Comparison of ENCODE assay signal across 9 cellular contexts in the genomic region with DNA sequence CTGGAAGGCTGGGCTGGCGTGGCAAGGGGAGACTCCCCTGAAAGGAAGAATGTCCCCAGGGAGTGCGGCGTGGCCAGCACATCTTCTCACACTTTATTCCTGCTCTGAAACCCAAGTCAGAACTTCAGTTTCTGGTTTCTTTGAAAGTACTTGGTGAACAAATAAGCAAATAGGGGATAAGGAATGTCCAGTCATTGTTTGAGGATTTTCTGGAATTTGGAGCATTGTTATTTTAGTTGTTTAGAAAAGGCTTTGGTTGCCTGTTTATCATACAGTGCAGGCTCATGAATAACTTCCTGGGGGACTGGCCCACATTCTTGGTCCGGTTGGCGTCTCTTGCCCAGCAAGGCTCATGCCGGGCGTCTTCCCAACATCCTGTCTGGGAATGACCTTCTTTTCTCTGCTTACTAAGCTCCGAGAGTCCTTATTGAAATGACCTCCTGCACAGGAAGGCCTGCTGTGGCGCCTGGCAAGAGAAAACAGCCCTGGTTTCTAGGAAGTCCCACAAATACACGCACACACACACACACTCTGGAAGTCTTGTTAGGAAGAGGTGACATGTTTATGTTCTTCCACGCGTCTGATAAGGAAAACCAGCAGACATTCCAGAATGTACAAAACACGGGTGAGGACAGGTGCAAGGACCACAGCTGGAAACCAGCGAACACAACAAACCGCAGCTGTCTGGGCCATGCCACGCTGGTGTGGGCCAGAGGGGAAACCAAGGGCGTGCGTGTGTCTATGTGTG.
DNase-seq lines count a peak whose midpoint lies in the region; TF ChIP-seq lines count a peak whose summit lies in the region.
"Had no signal": no experiment of that assay in that cellular context is flagged by ENCODE, and none has a peak within 500 bp of the region (broad histone marks: within the 10 kb centered on the region; RNA-seq: fewer than 3 reads in every experiment).

No MANE protein-coding gene starts in this region.

- peak overlapping the region; percentile 66 for H3K27ac Mint-ChIP-seq in progenitor cell of endocrine pancreas

- TF ChIP-seq CTCF in WI38 (IDR thresholded peaks at IDR 0.05; ENCODE audit: low read depth, low read length), result no peak
- TF ChIP-seq CTCF in cardiac muscle cell (IDR thresholded peaks at IDR 0.05; ENCODE audit: low read depth, low read length), result no peak
- TF ChIP-seq CTCF in progenitor cell of endocrine pancreas (IDR thresholded peaks at IDR 0.05; ENCODE audit: unreplicated experiment), result no peak
- TF ChIP-seq CTCF in BE2C (IDR thresholded peaks at IDR 0.05; ENCODE audit: low read depth, low read length), result no peak

- H3K4me3 ChIP-seq in WI38 (ENCODE audit: low read depth, low read length) (peak overlapping the region; percentile 29; the same call in 1 of the 2 replicates), cardiac muscle cell (no peak overlapping the region), BE2C (ENCODE audit: low read depth, low read length) (no peak overlapping the region)

- no peaks in the 10 kb centered on the region for H3K36me3 Mint-ChIP-seq in progenitor cell of endocrine pancreas (ENCODE audit: insufficient read depth)

- H3K27me3 ChIP-seq in cardiac muscle cell, result no peaks in the 10 kb centered on the region
- H3K27me3 ChIP-seq in BE2C, result no peaks in the 10 kb centered on the region

- H3K9me3 Mint-ChIP-seq in progenitor cell of endocrine pancreas (ENCODE audit: low read depth), result no peaks in the 10 kb centered on the region

- H3K4me1 Mint-ChIP-seq in progenitor cell of endocrine pancreas (ENCODE audit: low read depth), result peaks cover 13% of the 10 kb centered on the region

- H3K4me3 Mint-ChIP-seq in progenitor cell of endocrine pancreas (ENCODE audit: low read depth), result no peak overlapping the region

- H3K36me3 ChIP-seq in cardiac muscle cell (no peaks in the 10 kb centered on the region), BE2C (no peaks in the 10 kb centered on the region)

- H3K9me3 ChIP-seq in cardiac muscle cell (ENCODE audit: low read depth) (no peaks in the 10 kb centered on the region), BE2C (no peaks in the 10 kb centered on the region)

- no peaks in the 10 kb centered on the region for H3K4me1 ChIP-seq in cardiac muscle cell (ENCODE audit: low read depth)
- no peaks in the 10 kb centered on the region for H3K4me1 ChIP-seq in BE2C

- DNase-seq in ELF-1 (ENCODE audit: low read depth, low spot score) (peak; percentile 59), cardiac muscle cell (ENCODE audit: low read depth in 1 of 2, low spot score in 1 of 2) (peak; percentile 5 to 91), progenitor cell of endocrine pancreas (ENCODE audit: low spot score, unreplicated experiment) (no peak), BE2C (no peak), NCI-H510A treated with DMSO at 0.1 percent for 48 hours (lab: John Stamatoyannopoulos, UW) (no peak), NCI-H2029 (lab: John Stamatoyannopoulos, UW) (no peak), NCI-H1694 treated with DMSO at 0.1 percent for 48 hours (lab: John Stamatoyannopoulos, UW) (no peak)
- DNase-seq: activated CD4-positive, alpha-beta T cell treated with anti-CD3 and anti-CD28 coated beads, Interleukin-2, amount 50 U/mL, for 4 hours had no signal

- H3K27ac ChIP-seq in cardiac muscle cell, result no peak overlapping the region

- H3K27me3 Mint-ChIP-seq in progenitor cell of endocrine pancreas, result no peaks in the 10 kb centered on the region

Comparison
In these comparisons a context has a peak if more than half of its experiments do, and no peak if none do; other contexts are left out.
1. DNase-seq: peak in ELF-1 (single experiment) and cardiac muscle cell (2 of 2); none in progenitor cell of endocrine pancreas (single experiment), BE2C (single experiment), NCI-H510A treated with DMSO at 0.1 percent for 48 hours (single experiment), NCI-H2029 (single experiment) and NCI-H1694 treated with DMSO at 0.1 percent for 48 hours (single experiment).